In genomic region chr12:68932701-68933563, GRCh38 we compare ENCODE assay signal across 8 cellular contexts.
A peak's percentile ranks its signal among the peaks of the same experiment; 100 is the strongest.
DNase-seq lines count a peak whose midpoint lies in the region; ATAC-seq and TF ChIP-seq lines count a peak whose summit lies in the region.

TSS of gene CPM (minus strand) at chr12:68933171. CDS start at chr12:68932837, 334 bp downstream.

- H3K4me2 ChIP-seq in BLaER1 treated with 17β-estradiol and CSF1 and Interleukin-3, amounts not matched to agents 10 nM and 100 nM: peak within 1 kb of the TSS; percentile 90 to 100 (median 96)

- ATAC-seq in GM19324 (IDR thresholded peaks at IDR 0.05; ENCODE audit: low FRiP score, unreplicated experiment) (peak; percentile 98), HG03442 (IDR thresholded peaks at IDR 0.05; ENCODE audit: unreplicated experiment) (peak; percentile 94)

- peaks cover 0 to 24% (median 0%) of the 10 kb centered on the region in 11 experiments; a peak in 4 of 22 replicates for H3K36me3 ChIP-seq in BLaER1 treated with 17β-estradiol and CSF1 and Interleukin-3, amounts not matched to agents 10 nM and 100 nM
- H3K36me3 ChIP-seq in neutrophil: no peaks in the 10 kb centered on the region
- peaks cover 0 to 3% (median 0%) of the 10 kb centered on the region in 5 donors for H3K36me3 ChIP-seq in subcutaneous abdominal adipose tissue (ENCODE audit: control insufficient read depth in 5 of 5, insufficient read depth in 5 of 5, low read length in 5 of 5)

- peak within 1 kb of the TSS; percentile 38 to 82 (median 70) for H3K9ac ChIP-seq in BLaER1 treated with 17β-estradiol and CSF1 and Interleukin-3, amounts not matched to agents 10 nM and 100 nM
- peak within 1 kb of the TSS; percentile 40 to 93 (median 91) for H3K9ac ChIP-seq in subcutaneous abdominal adipose tissue (ENCODE audit: low read length in 5 of 5)

- peaks cover 18 to 38% (median 36%) of the 10 kb centered on the region in 10 experiments for H3K4me1 ChIP-seq in BLaER1 treated with 17β-estradiol and CSF1 and Interleukin-3, amounts not matched to agents 10 nM and 100 nM
- H3K4me1 ChIP-seq in neutrophil (ENCODE audit: control insufficient read depth in 1 of 2, insufficient read depth in 1 of 2, low read depth in 1 of 2, low read length in 1 of 2) (peaks cover 9 to 17% of the 10 kb centered on the region in 2 experiments), subcutaneous abdominal adipose tissue (ENCODE audit: control insufficient read depth in 5 of 5, insufficient read depth in 5 of 5, low read length in 5 of 5) (peaks cover 0 to 41% (median 36%) of the 10 kb centered on the region in 5 donors)

- peaks cover 8 to 19% (median 12%) of the 10 kb centered on the region in 11 experiments; a peak in 15 of 22 replicates for H3K9me3 ChIP-seq in BLaER1 treated with 17β-estradiol and CSF1 and Interleukin-3, amounts not matched to agents 10 nM and 100 nM (replicated peaks in 1 of 11)
- no peaks in the 10 kb centered on the region for H3K9me3 ChIP-seq in neutrophil
- no peaks in the 10 kb centered on the region for H3K9me3 ChIP-seq in subcutaneous abdominal adipose tissue (ENCODE audit: control insufficient read depth in 5 of 5, low read length in 5 of 5)

- peaks cover 0 to 11% (median 0%) of the 10 kb centered on the region in 11 experiments; a peak in 1 of 22 replicates for H4K20me1 ChIP-seq in BLaER1 treated with 17β-estradiol and CSF1 and Interleukin-3, amounts not matched to agents 10 nM and 100 nM

- H3K27ac ChIP-seq in BLaER1 treated with 17β-estradiol and CSF1 and Interleukin-3, amounts not matched to agents 10 nM and 100 nM: peak within 1 kb of the TSS; percentile 3 to 63 (median 49); a peak in 17 of 22 replicates
- H3K27ac ChIP-seq in neutrophil (peak within 1 kb of the TSS; percentile 44), subcutaneous abdominal adipose tissue (ENCODE audit: low read depth, low read length) (peak within 1 kb of the TSS; percentile 52)

- DNase-seq in SHP77 treated with DMSO at 0.1 percent for 48 hours (lab: John Stamatoyannopoulos, UW): peak; percentile 54
- DNase-seq in activated gamma-delta T cell treated with anti-CD3 and anti-CD28 coated beads, Interleukin-2, amount 50 U/mL, for 16 hours (ENCODE audit: low read depth): peak; percentile 33
- peak; percentile 95 for DNase-seq in germinal center (ENCODE audit: low spot score)

- peak within 1 kb of the TSS; percentile 66 to 78 (median 70) for H3K4me3 ChIP-seq in BLaER1 treated with 17β-estradiol and CSF1 and Interleukin-3, amounts not matched to agents 10 nM and 100 nM
- H3K4me3 ChIP-seq in neutrophil (ENCODE audit: low read depth in 1 of 2, low read length in 1 of 2): peak within 1 kb of the TSS; percentile 77 to 78
- H3K4me3 ChIP-seq in subcutaneous abdominal adipose tissue (ENCODE audit: low read depth in 1 of 5, low read length in 5 of 5): peak within 1 kb of the TSS; percentile 80 to 98 (median 86)

- peaks cover 11 to 29% (median 23%) of the 10 kb centered on the region in 11 experiments for H3K27me3 ChIP-seq in BLaER1 treated with 17β-estradiol and CSF1 and Interleukin-3, amounts not matched to agents 10 nM and 100 nM
- H3K27me3 ChIP-seq in neutrophil (peaks cover 14% of the 10 kb centered on the region), subcutaneous abdominal adipose tissue (ENCODE audit: control insufficient read depth in 5 of 5, insufficient read depth in 4 of 5, low read length in 5 of 5) (no peaks in the 10 kb centered on the region)

- peak; percentile 13 for TF ChIP-seq CTCF in neutrophil (IDR thresholded peaks at IDR 0.05)

Comparison
In these comparisons a context has a peak if more than half of its experiments do, and no peak if none do; other contexts are left out.
1. Peak in every context shown above with its lines: DNase-seq, ATAC-seq, H3K4me3 ChIP-seq and H3K27ac ChIP-seq.
2. DNase-seq: peak in every context shown above with its lines; median percentile 95 in germinal center; 54 in SHP77 treated with DMSO at 0.1 percent for 48 hours; 33 in activated gamma-delta T cell treated with anti-CD3 and anti-CD28 coated beads, Interleukin-2, amount 50 U/mL, for 16 hours.